2 cellular contexts compared by ENCODE assay signal in genomic region chr11:124382857-124383256, GRCh38. TPM values are rescaled to one million over a fixed set of nuclear protein-coding genes. Genes with fewer than 3 reads are reported as not detected.
"Had no signal": no experiment of that assay in that cellular context is flagged by ENCODE, and none has a peak within 500 bp of the region (broad histone marks: within the 10 kb centered on the region; RNA-seq: fewer than 3 reads in every experiment).

No MANE protein-coding gene starts in this region.

RNA-seq across cellular contexts. Expression of gene OR8B2, which starts 1.4 kb away (rescaled TPM):
- total RNA-seq: G401, GM12878 had no signal
- polyA plus RNA-seq: GM12878 had no signal

RNA-seq across cellular contexts. Expression of gene OR8B3, which starts 16.0 kb away (rescaled TPM):
- total RNA-seq: G401, GM12878 had no signal
- polyA plus RNA-seq: GM12878 had no signal

RNA-seq across cellular contexts. Expression of gene OR8B4, which starts 41.8 kb away (rescaled TPM):
- total RNA-seq: G401, GM12878 had no signal
- polyA plus RNA-seq: GM12878 had no signal
